In the genomic region with DNA sequence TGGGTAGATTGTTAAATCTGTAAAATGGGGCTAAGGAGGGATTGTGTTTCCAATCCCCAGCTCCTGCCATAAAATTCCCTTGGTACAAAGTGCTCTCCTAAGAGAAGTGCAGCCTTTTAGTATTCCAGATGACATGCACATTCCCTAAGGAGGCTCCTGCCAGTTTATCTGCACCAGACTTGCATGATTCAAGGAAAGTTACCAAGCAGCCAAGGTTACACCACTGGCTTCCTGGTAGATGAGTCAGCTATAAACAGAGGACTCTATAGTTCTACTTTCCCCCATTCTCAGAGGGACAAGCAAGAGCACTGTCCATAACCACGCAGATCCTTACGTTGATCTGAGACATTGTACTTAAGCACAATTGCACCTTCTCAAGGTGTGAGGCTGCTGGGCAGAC, we compare ENCODE assay signal across 12 cellular contexts. TPM values are rescaled to one million over a fixed set of nuclear protein-coding genes. Genes with fewer than 3 reads are reported as not detected.
DNase-seq lines count a peak whose midpoint lies in the region; TF ChIP-seq lines count a peak whose summit lies in the region.
"Had no signal": no experiment of that assay in that cellular context is flagged by ENCODE, and none has a peak within 500 bp of the region (broad histone marks: within the 10 kb centered on the region; RNA-seq: fewer than 3 reads in every experiment).

No MANE protein-coding gene starts in this region.

- no peak overlapping the region for H3K56ac ChIP-seq in H9 (ENCODE audit: insufficient read length, low read depth, low read length)

- no peak overlapping the region for H2BK5ac ChIP-seq in H9 (ENCODE audit: insufficient read length, low read length)

- no peaks in the 10 kb centered on the region for H3K9me3 ChIP-seq in subcutaneous abdominal adipose tissue (ENCODE audit: control insufficient read depth in 5 of 5, low read length in 5 of 5)
- H3K9me3 ChIP-seq in uterus: no peaks in the 10 kb centered on the region
- H3K9me3 ChIP-seq in H9 (ENCODE audit: control insufficient read depth, low read depth, low read length): no peaks in the 10 kb centered on the region
- H3K9me3 ChIP-seq: prostate gland had no signal

- no peak overlapping the region for H3K23ac ChIP-seq in H9 (ENCODE audit: insufficient read length, low read depth, low read length)

- H3K36me3 Mint-ChIP-seq in progenitor cell of endocrine pancreas (ENCODE audit: insufficient read depth) (no peaks in the 10 kb centered on the region), H9 (ENCODE audit: insufficient read depth in 1 of 3, low read depth in 3 of 3) (no peaks in the 10 kb centered on the region)

- H3K23me2 ChIP-seq in H9 (ENCODE audit: insufficient read length, low read depth, low read length, poor library complexity, severe bottlenecking): peaks cover 5% of the 10 kb centered on the region

- H3K27me3 Mint-ChIP-seq in progenitor cell of endocrine pancreas: peaks cover 63% of the 10 kb centered on the region
- peaks cover 54% of the 10 kb centered on the region for H3K27me3 Mint-ChIP-seq in H9 (ENCODE audit: low read depth)

- no peaks in the 10 kb centered on the region for H4K20me1 ChIP-seq in H9 (ENCODE audit: control insufficient read depth, insufficient read depth, insufficient read length)

- H3T11ph ChIP-seq in H9 (ENCODE audit: low read length): no peak overlapping the region

- H3K27ac ChIP-seq in subcutaneous abdominal adipose tissue (ENCODE audit: low read depth, low read length): peak overlapping the region; percentile 93
- H3K27ac ChIP-seq in uterus: no peak overlapping the region
- no peak overlapping the region for H3K27ac ChIP-seq in H9 (ENCODE audit: insufficient read length, low read depth, low read length)
- H3K27ac ChIP-seq: prostate gland had no signal

- no peak overlapping the region for H2BK120ac ChIP-seq in H9 (ENCODE audit: low read depth, low read length, poor library complexity, severe bottlenecking)

- H3K4me1 ChIP-seq in subcutaneous abdominal adipose tissue (ENCODE audit: control insufficient read depth in 5 of 5, insufficient read depth in 5 of 5, low read length in 5 of 5) (peaks cover 3 to 66% (median 55%) of the 10 kb centered on the region in 5 donors), uterus (peaks cover 0 to 3% of the 10 kb centered on the region in 2 donors), H9 (ENCODE audit: insufficient read depth, low read length) (no peaks in the 10 kb centered on the region)
- H3K4me1 ChIP-seq: prostate gland had no signal

- no peak overlapping the region for H4K8ac ChIP-seq in H9 (replicated peaks; ENCODE audit: insufficient read length, low read depth, low read length)

- no CpG with 5 or more reads among the region's 2 CpGs for WGBS in H9 (ENCODE audit: extremely low coverage, insufficient read length, low lambda C conversion rate)

- DNase-seq in HFF-Myc (ENCODE audit: extremely low read depth, low read depth) (peak; percentile 71), T1000 (lab: John Stamatoyannopoulos, UW) (peak; percentile 55), fibroblast of the aortic adventitia (ENCODE audit: low read depth) (peak; percentile 91), uterus (no peak), progenitor cell of endocrine pancreas (ENCODE audit: low spot score, unreplicated experiment) (no peak), H9 (no peak)
- DNase-seq: NCI-H2227 treated with DMSO at 0.1 percent for 48 hours had no signal

- H2AFZ ChIP-seq in H9 (ENCODE audit: low read length): no peak overlapping the region

- H3K27ac Mint-ChIP-seq in progenitor cell of endocrine pancreas (no peak overlapping the region), H9 (no peak overlapping the region)

- H3K79me2 ChIP-seq in H9 (ENCODE audit: insufficient read depth, low read length): no peaks in the 10 kb centered on the region

- H3K4me3 Mint-ChIP-seq in progenitor cell of endocrine pancreas (ENCODE audit: low read depth): no peak overlapping the region
- H3K4me3 Mint-ChIP-seq in H9: no peak overlapping the region

- no peak overlapping the region for H3K4ac ChIP-seq in H9 (ENCODE audit: low read depth, low read length)

- H3K18ac ChIP-seq in H9 (ENCODE audit: insufficient read length, low read depth, low read length): no peak overlapping the region

- H3K27me3 ChIP-seq in subcutaneous abdominal adipose tissue (ENCODE audit: control insufficient read depth in 5 of 5, insufficient read depth in 4 of 5, low read length in 5 of 5) (peaks cover 0 to 21% (median 2%) of the 10 kb centered on the region in 5 donors), uterus (no peaks in the 10 kb centered on the region), H9 (ENCODE audit: insufficient read depth, low read length) (no peaks in the 10 kb centered on the region; the same call in 1 of the 2 replicates)

- no peaks in the 10 kb centered on the region for H3K79me1 ChIP-seq in H9 (ENCODE audit: insufficient read depth, low read depth, low read length, poor library complexity, severe bottlenecking)

- no peaks in the 10 kb centered on the region for H3K9me3 Mint-ChIP-seq in progenitor cell of endocrine pancreas (ENCODE audit: low read depth)
- H3K9me3 Mint-ChIP-seq in H9: no peaks in the 10 kb centered on the region; a peak in 1 of 5 replicates

- no peak for TF ChIP-seq POLR2A in uterus (IDR thresholded peaks at IDR 0.05)

- peaks cover 2% of the 10 kb centered on the region for H3K4me1 Mint-ChIP-seq in progenitor cell of endocrine pancreas (ENCODE audit: low read depth)
- peaks cover 12 to 21% of the 10 kb centered on the region in 2 experiments for H3K4me1 Mint-ChIP-seq in H9

- H3K36me3 ChIP-seq in subcutaneous abdominal adipose tissue (ENCODE audit: control insufficient read depth in 5 of 5, insufficient read depth in 5 of 5, low read length in 5 of 5) (no peaks in the 10 kb centered on the region), uterus (no peaks in the 10 kb centered on the region)
- H3K36me3 ChIP-seq: prostate gland had no signal

- H3K4me3 ChIP-seq in HFF-Myc (replicated peaks; ENCODE audit: low read depth, low read length) (no peak overlapping the region), fibroblast of the aortic adventitia (ENCODE audit: low read depth, low read length) (no peak overlapping the region), subcutaneous abdominal adipose tissue (ENCODE audit: low read depth in 1 of 5, low read length in 5 of 5) (peak overlapping the region in 4 of 5 donors; percentile 61 to 86 (median 79)), uterus (no peak overlapping the region)
- H3K4me3 ChIP-seq: prostate gland had no signal

- no peak overlapping the region for H3K14ac ChIP-seq in H9 (ENCODE audit: insufficient read depth, low read length)

- no peak overlapping the region for H2AK5ac ChIP-seq in H9 (ENCODE audit: insufficient read length, low read length)

- TF ChIP-seq CTCF in HFF-Myc (IDR thresholded peaks at IDR 0.05; ENCODE audit: low read depth, low read length, missing control alignments): no peak
- no peak for TF ChIP-seq CTCF in fibroblast of the aortic adventitia (IDR thresholded peaks at IDR 0.05; ENCODE audit: insufficient read depth, low read length)
- TF ChIP-seq CTCF in uterus (IDR thresholded peaks at IDR 0.05): no peak
- TF ChIP-seq CTCF in progenitor cell of endocrine pancreas (IDR thresholded peaks at IDR 0.05; ENCODE audit: unreplicated experiment): no peak
- TF ChIP-seq CTCF in H9 (conservative IDR thresholded peaks at IDR 0.05): no peak

- intact Hi-C loops in uterus (cut with DNase I; ENCODE audit: low total_unique reads): no loop called here

- H2BK20ac ChIP-seq in H9 (ENCODE audit: low read depth, low read length, poor library complexity, severe bottlenecking): no peak overlapping the region

- H4K91ac ChIP-seq in H9 (ENCODE audit: insufficient read length, low read depth, low read length): no peak overlapping the region

- no peak overlapping the region for H4K5ac ChIP-seq in H9 (ENCODE audit: insufficient read length, low read depth, low read length)

- H2BK12ac ChIP-seq in H9 (ENCODE audit: insufficient read length, low read depth, low read length): no peak overlapping the region

- peak overlapping the region in 2 of 5 donors; percentile 78 to 80 for H3K9ac ChIP-seq in subcutaneous abdominal adipose tissue (ENCODE audit: low read length in 5 of 5)
- H3K9ac ChIP-seq in H9 (ENCODE audit: extremely low read depth, insufficient read length, low read length): no peak overlapping the region

- no peak overlapping the region for H2BK15ac ChIP-seq in H9 (ENCODE audit: low read depth, low read length)

- no peak overlapping the region for H3K4me2 ChIP-seq in H9 (ENCODE audit: insufficient read depth, insufficient read length, low read length)

RNA-seq across cellular contexts. Expression of gene CALB2, which starts 1.9 kb away (rescaled TPM):
- total RNA-seq in fibroblast of the aortic adventitia (ENCODE audit: low replicate concordance): 0.36 TPM in 1 of 2 replicates, not detected in the other
- 1 to 10 TPM in 1 of 4 donors, not detected in 3; 2.5 TPM for total RNA-seq in uterus
- total RNA-seq in progenitor cell of endocrine pancreas: 0.96 and 2.2 TPM in 2 replicates
- 0.85 and 0.97 TPM in 2 replicates for total RNA-seq in H9 (2021)
- total RNA-seq: dermis microvascular lymphatic vessel endothelial cell; left lobe of liver; T-helper 2 cell treated with Interferon-gamma antibody and Interleukin-4, amounts not matched to agents 100 ng/mL and 5 ng/mL, for 36 hours had no signal

Comparison
In these comparisons a context has a peak if more than half of its experiments do, and no peak if none do; other contexts are left out.
1. DNase-seq: peak in HFF-Myc (single experiment), T1000 (single experiment) and fibroblast of the aortic adventitia (single experiment); none in uterus (0 of 2), progenitor cell of endocrine pancreas (single experiment) and H9 (single experiment).
2. H3K4me3 ChIP-seq: peak in subcutaneous abdominal adipose tissue (4 of 5); none in HFF-Myc (single experiment), fibroblast of the aortic adventitia (single experiment) and uterus (0 of 2).